In the genomic region with DNA sequence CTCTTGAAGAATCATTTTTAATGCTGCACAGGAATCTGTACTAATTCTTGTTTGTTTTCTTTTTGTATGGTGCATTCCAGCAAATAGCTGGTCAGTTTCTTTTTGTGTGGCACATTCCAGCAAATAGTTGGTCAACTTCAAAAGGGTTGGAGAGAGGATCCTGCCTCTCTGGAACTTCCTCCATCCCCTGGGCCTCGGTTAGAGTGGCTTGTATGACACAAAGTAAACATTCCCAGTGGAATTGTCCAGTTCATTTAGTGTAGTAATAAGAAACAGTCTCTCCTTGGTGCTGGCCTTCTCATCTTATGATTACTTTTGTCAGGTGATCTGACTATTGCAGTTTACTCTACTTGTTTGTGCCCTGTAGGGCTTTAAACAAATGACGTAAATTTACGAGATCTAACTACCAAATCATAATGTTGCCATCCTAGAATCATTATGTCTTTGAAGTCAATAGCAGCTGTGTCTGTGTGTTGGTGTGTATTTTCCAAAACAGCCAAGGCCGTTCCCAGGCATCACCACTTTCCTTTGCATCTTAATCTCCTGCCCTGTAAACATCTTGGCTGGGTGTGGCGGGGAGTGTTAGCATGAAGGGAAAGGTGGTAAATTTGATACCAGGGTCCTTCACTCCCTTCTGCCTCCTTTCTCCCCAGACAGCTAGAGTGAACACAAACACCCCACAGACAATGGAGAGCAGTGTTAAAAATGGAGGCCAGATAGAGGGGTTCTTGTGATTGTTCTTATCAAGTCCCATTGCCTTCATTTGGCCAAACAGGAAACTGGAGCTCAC, we compare ENCODE assay signal across 1 cellular context.
TF ChIP-seq lines count a peak whose summit lies in the region.

No MANE protein-coding gene starts in this region.

TF ChIP-seq in GM23338, 12 proteins besides CTCF, POLR2A, EP300 and RAD21:
- TF ChIP-seq, protein P1, sequence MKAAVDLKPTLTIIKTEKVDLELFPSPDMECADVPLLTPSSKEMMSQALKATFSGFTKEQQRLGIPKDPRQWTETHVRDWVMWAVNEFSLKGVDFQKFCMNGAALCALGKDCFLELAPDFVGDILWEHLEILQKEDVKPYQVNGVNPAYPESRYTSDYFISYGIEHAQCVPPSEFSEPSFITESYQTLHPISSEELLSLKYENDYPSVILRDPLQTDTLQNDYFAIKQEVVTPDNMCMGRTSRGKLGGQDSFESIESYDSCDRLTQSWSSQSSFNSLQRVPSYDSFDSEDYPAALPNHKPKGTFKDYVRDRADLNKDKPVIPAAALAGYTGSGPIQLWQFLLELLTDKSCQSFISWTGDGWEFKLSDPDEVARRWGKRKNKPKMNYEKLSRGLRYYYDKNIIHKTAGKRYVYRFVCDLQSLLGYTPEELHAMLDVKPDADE (IDR thresholded peaks at IDR 0.05) = no peak
- TF ChIP-seq EZH2 (IDR thresholded peaks at IDR 0.05; ENCODE audit: low read depth, unreplicated experiment) (no peak), POLR2AphosphoS5 (IDR thresholded peaks at IDR 0.05; ENCODE audit: low read depth) (no peak)
